Comparison of ENCODE assay signal across 1 cellular context in genomic region chr6:75233097-75233615, GRCh38.
TF ChIP-seq lines count a peak whose summit lies in the region.

No MANE protein-coding gene starts in this region.

TF ChIP-seq in H1, 55 proteins besides CTCF, POLR2A, EP300 and RAD21:
- TF ChIP-seq NANOG (IDR thresholded peaks at IDR 0.05; ENCODE audit: insufficient read depth, low read depth, low read length, poor library complexity, severe bottlenecking) (no peak), CBX5 (IDR thresholded peaks at IDR 0.05; ENCODE audit: low read depth, low read length) (no peak), TBP (IDR thresholded peaks at IDR 0.05; ENCODE audit: low read depth, low read length) (no peak), ATF3 (IDR thresholded peaks at IDR 0.05; ENCODE audit: insufficient read depth, low read depth, low read length) (no peak), SP1 (IDR thresholded peaks at IDR 0.05; ENCODE audit: low read depth, low read length) (no peak), CHD7 (IDR thresholded peaks at IDR 0.05; ENCODE audit: insufficient replicate concordance, low read length) (no peak), POU5F1 (IDR thresholded peaks at IDR 0.05; ENCODE audit: low read depth, low read length) (no peak), E2F6 (IDR thresholded peaks at IDR 0.05) (no peak), RBBP5 (IDR thresholded peaks at IDR 0.05; ENCODE audit: borderline replicate concordance, low read depth, low read length) (no peak), CHD2 (IDR thresholded peaks at IDR 0.05; ENCODE audit: low read length) (no peak), HDAC2 (IDR thresholded peaks at IDR 0.05; ENCODE audit: borderline replicate concordance in 1 of 2, low read depth in 2 of 2, low read length in 2 of 2) (no peak), MAX (IDR thresholded peaks at IDR 0.05) (no peak), CBX8 (IDR thresholded peaks at IDR 0.05; ENCODE audit: borderline replicate concordance, low read depth, low read length) (no peak), JUN (IDR thresholded peaks at IDR 0.05; ENCODE audit: low read depth, low read length) (no peak)
